Comparison of ENCODE assay signal across 8 cellular contexts in genomic region chr14:21788687-21789086, GRCh38.
A peak's percentile ranks its signal among the peaks of the same experiment; 100 is the strongest.
DNase-seq lines count a peak whose midpoint lies in the region; ATAC-seq, FAIRE-seq and TF ChIP-seq lines count a peak whose summit lies in the region.
"Not testable (repeated sequence)": the region's sequence is repeated elsewhere in the genome, so short reads cannot be mapped to it uniquely, and the experiment has no call there.

No MANE protein-coding gene starts in this region.

- H3K36me3 Mint-ChIP-seq in HFFc6 (ENCODE audit: low read depth); activated naive CD8-positive, alpha-beta T cell; endothelial cell (ENCODE audit: low read depth, unreplicated experiment); neural crest cell (ENCODE audit: low read depth): not testable (repeated sequence)

- intact Hi-C loops in HepG2 (cut with micrococcal nuclease; ENCODE audit: unreplicated experiment): not testable (repeated sequence)

- FAIRE-seq in A549 (lab: Jason Lieb, UNC); HepG2 (lab: Jason Lieb, UNC): not testable (repeated sequence)

- not testable (repeated sequence) for H3K4me1 ChIP-seq in A549; HepG2 (ENCODE audit: insufficient read depth, low read length)

- H3K27me3 ChIP-seq in HepG2 (ENCODE audit: control insufficient read depth in 1 of 2, insufficient read depth in 2 of 2, low read length in 2 of 2): not testable (repeated sequence)

- ATAC-seq in A549: not testable (repeated sequence)
- ATAC-seq in HepG2: peak; percentile 38; the same call in 1 of the 3 replicates

- POLR2A ChIA-PET in A549 (lab: Yijun Ruan, JAX); HepG2 (lab: Yijun Ruan, JAX): not testable (repeated sequence)

- not testable (repeated sequence) for TF ChIP-seq POLR2A in A549 (IDR thresholded peaks at IDR 0.05; ENCODE audit: low read length); HepG2 (IDR thresholded peaks at IDR 0.05; ENCODE audit: insufficient read depth in 1 of 2, low read depth in 2 of 2, low read length in 2 of 2)

- not testable (repeated sequence) for H3K4me3 ChIP-seq in A549; HepG2 (replicated peaks in 1 of 3; ENCODE audit: insufficient read depth in 1 of 3, low read depth in 2 of 3, low read length in 3 of 3)

- not testable (repeated sequence) for H3K27ac Mint-ChIP-seq in HFFc6; endothelial cell (ENCODE audit: unreplicated experiment); neural crest cell (ENCODE audit: unreplicated experiment)
- H3K27ac Mint-ChIP-seq in activated naive CD8-positive, alpha-beta T cell: peak overlapping the region; percentile 13

- TF ChIP-seq EP300 in A549 (IDR thresholded peaks at IDR 0.05); HepG2 (IDR thresholded peaks at IDR 0.05; ENCODE audit: low read depth in 2 of 2, low read length in 2 of 2); HepG2 (CRISPR knock-in tag; IDR thresholded peaks at IDR 0.05; ENCODE audit: borderline replicate concordance): not testable (repeated sequence)

- H3K4me1 Mint-ChIP-seq in HFFc6 (ENCODE audit: low read depth); activated naive CD8-positive, alpha-beta T cell (ENCODE audit: low read depth); endothelial cell (ENCODE audit: unreplicated experiment); neural crest cell: not testable (repeated sequence)

- in situ Hi-C loops in HepG2 (cut with HindIII; ENCODE audit: extremely low pct_ligation_motif_present, low pct_unique_long_range_greater_than_20kb): not testable (repeated sequence)

- H3K79me2 ChIP-seq in HepG2 (ENCODE audit: insufficient read depth, low read length): not testable (repeated sequence)

- not testable (repeated sequence) for H3K27ac ChIP-seq in A549; HepG2 (ENCODE audit: extremely low read length, insufficient read depth, low read length)

- CTCF ChIA-PET in A549 (lab: Yijun Ruan, JAX): interaction anchor here (0.6 kb wide), 1 partner anchor 216 kb away, joined by 3 read pairs; no protein-coding TSS in a partner anchor
- CTCF ChIA-PET in HepG2 (lab: Yijun Ruan, JAX; ENCODE audit: low intra/inter-chr PET ratio, low total read pairs): not testable (repeated sequence)

- H3K9me3 ChIP-seq in A549; HepG2 (ENCODE audit: low read length): not testable (repeated sequence)

- H3K9ac ChIP-seq in HepG2 (ENCODE audit: insufficient read depth, low read depth, low read length): not testable (repeated sequence)

- 3% methylated on average over 1 of the region's 1 CpG for WGBS in A549 (ENCODE audit: missing lambda C conversion rate)
- 0% methylated on average over 1 of the region's 1 CpG for WGBS in HepG2 (ENCODE audit: low lambda C conversion rate)

- not testable (repeated sequence) for H2AFZ ChIP-seq in HepG2 (ENCODE audit: low read length)

- not testable (repeated sequence) for TF ChIP-seq CTCF in A549 (IDR thresholded peaks at IDR 0.05); HepG2 (CRISPR knock-in tag; IDR thresholded peaks at IDR 0.05)
- TF ChIP-seq CTCF in HFFc6 (IDR thresholded peaks at IDR 0.05): peak; percentile 30
- TF ChIP-seq CTCF in endothelial cell (IDR thresholded peaks at IDR 0.05; ENCODE audit: unreplicated experiment): peak; percentile 28
- TF ChIP-seq CTCF in neural crest cell (conservative IDR thresholded peaks at IDR 0.05): peak; percentile 27

- H3K9me3 Mint-ChIP-seq in HFFc6: peaks cover 77% of the 10 kb centered on the region
- H3K9me3 Mint-ChIP-seq in activated naive CD8-positive, alpha-beta T cell (ENCODE audit: low read depth); endothelial cell (ENCODE audit: unreplicated experiment); neural crest cell: not testable (repeated sequence)

- not testable (repeated sequence) for H3K4me2 ChIP-seq in A549; HepG2 (ENCODE audit: low read depth, low read length)

- not testable (repeated sequence) for H4K20me1 ChIP-seq in HepG2 (ENCODE audit: insufficient read depth, low read length)

- not testable (repeated sequence) for BruUV-seq in HepG2 (replicated peaks; lab: Mats Ljungman, UMichigan)

- not testable (repeated sequence) for TF ChIP-seq RAD21 in A549 (conservative IDR thresholded peaks at IDR 0.05 in 1 of 2, IDR thresholded peaks at IDR 0.05 in 1 of 2); HepG2 (CRISPR knock-in tag; IDR thresholded peaks at IDR 0.05)

- H3K27me3 Mint-ChIP-seq in HFFc6 (ENCODE audit: insufficient read depth); activated naive CD8-positive, alpha-beta T cell; endothelial cell (ENCODE audit: unreplicated experiment): not testable (repeated sequence)
- peaks cover 18% of the 10 kb centered on the region for H3K27me3 Mint-ChIP-seq in neural crest cell (ENCODE audit: low read depth)

- H3K36me3 ChIP-seq in HepG2 (replicated peaks in 1 of 2; ENCODE audit: control insufficient read depth in 1 of 2, insufficient read depth in 2 of 2, low read length in 2 of 2): not testable (repeated sequence)

- not testable (repeated sequence) for DNase-seq in A549 (ENCODE audit: low read depth in 1 of 2, low spot score in 1 of 2); HFFc6; endothelial cell (ENCODE audit: low spot score); HepG2 (ENCODE audit: low spot score); neural crest cell (ENCODE audit: low read depth, low spot score)
- DNase-seq in NAMALWA (ENCODE audit: low spot score) (peak; percentile 4), RKO (ENCODE audit: low spot score) (peak; percentile 2)

- not testable (repeated sequence) for H3K4me3 Mint-ChIP-seq in HFFc6; activated naive CD8-positive, alpha-beta T cell; endothelial cell (ENCODE audit: unreplicated experiment); neural crest cell

TF ChIP-seq in A549, 52 proteins besides CTCF, POLR2A, EP300 and RAD21:
- peak; percentile 75 for TF ChIP-seq MAFK (IDR thresholded peaks at IDR 0.05; ENCODE audit: partially characterized antibody)
TF ChIP-seq in A549: peak in this region for 1; not testable (repeated sequence) for 51.

TF ChIP-seq in HepG2, 621 proteins besides CTCF, POLR2A, EP300 and RAD21:
- peak; percentile 47; the same call in 1 of the 2 replicates for TF ChIP-seq MAFF (IDR thresholded peaks at IDR 0.05; ENCODE audit: low read depth, low read length)
- peak; percentile 74 to 82 for TF ChIP-seq MAFK (conservative IDR thresholded peaks at IDR 0.05 in 1 of 2, IDR thresholded peaks at IDR 0.05 in 1 of 2; ENCODE audit: low read length in 2 of 2)
